In the genomic region with DNA sequence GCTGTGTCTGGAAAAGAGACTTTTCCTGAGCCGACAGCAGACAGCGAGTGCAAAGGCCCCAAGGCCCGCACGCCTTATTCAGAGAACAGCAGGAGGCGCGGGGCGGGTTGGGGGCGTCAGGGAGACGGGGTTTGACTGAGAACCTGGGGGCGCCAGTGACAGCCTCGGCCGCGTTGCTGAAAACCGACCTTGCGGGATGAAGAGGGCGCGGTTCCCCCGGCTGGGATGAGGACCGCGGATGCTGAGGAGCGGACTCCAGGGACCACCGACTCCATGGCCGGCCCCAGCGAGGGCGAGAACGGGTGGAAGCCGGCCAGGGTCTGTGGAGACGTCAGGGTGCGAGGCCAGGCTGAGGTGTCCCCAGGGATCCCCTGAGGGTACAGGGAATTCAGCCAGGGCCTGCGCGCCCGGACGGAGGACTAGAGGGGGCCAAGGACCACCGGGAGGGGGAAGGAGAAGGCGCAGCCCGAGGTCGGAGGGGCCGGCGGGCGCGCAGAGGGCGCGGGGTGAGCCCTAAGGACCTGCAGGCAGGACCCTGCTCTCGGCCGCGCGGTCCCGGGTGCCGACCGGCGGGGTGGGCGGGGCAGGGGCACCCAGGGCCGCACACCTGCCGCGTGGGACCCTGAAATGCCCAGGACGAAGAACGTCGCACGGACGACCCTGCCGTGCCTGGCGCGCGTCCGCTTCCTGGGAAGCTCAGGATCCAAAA, we compare ENCODE assay signal across 8 cellular contexts. TPM values are rescaled to one million over a fixed set of nuclear protein-coding genes. Genes with fewer than 3 reads are reported as not detected.
DNase-seq lines count a peak whose midpoint lies in the region; TF ChIP-seq lines count a peak whose summit lies in the region.

No MANE protein-coding gene starts in this region.

- no peaks in the 10 kb centered on the region for H3F3A ChIP-seq in OCI-LY1 (ENCODE audit: insufficient read depth, low read length)

- H3K79me2 ChIP-seq in OCI-LY1 (ENCODE audit: insufficient read depth, low read length), result no peaks in the 10 kb centered on the region
- peaks cover 37% of the 10 kb centered on the region for H3K79me2 ChIP-seq in fibroblast of lung (ENCODE audit: control insufficient read depth, insufficient read depth, low read length)

- peak; percentile 51 for DNase-seq in DMS53 (lab: John Stamatoyannopoulos, UW)
- DNase-seq in DMS53 treated with DMSO at 0.1 percent for 48 hours (lab: John Stamatoyannopoulos, UW; ENCODE audit: unreplicated experiment), result no peak
- DNase-seq in fibroblast of lung (ENCODE audit: low read depth in 2 of 2), result no peak
- DNase-seq in T-helper 9 cell, result no peak
- DNase-seq in occipital lobe (lab: John Stamatoyannopoulos, UW), result no peak
- DNase-seq in GDM1 (lab: John Stamatoyannopoulos, UW), result no peak

- TF ChIP-seq CTCF in OCI-LY1 (IDR thresholded peaks at IDR 0.05; ENCODE audit: low read length), result no peak
- TF ChIP-seq CTCF in fibroblast of lung (conservative IDR thresholded peaks at IDR 0.05 in 1 of 2, IDR thresholded peaks at IDR 0.05 in 1 of 2; ENCODE audit: low read depth in 1 of 2, low read length in 2 of 2), result no peak

- H3K4me1 ChIP-seq in OCI-LY1 (ENCODE audit: insufficient read depth, low read length, severe bottlenecking), result peaks cover 17% of the 10 kb centered on the region
- H3K4me1 ChIP-seq in fibroblast of lung (ENCODE audit: control insufficient read depth, extremely low read depth, insufficient read depth, low read length), result peaks cover 12% of the 10 kb centered on the region

- H3K4me3 ChIP-seq in OCI-LY1 (ENCODE audit: low read depth, low read length, poor library complexity, severe bottlenecking) (peak overlapping the region; percentile 62), fibroblast of lung (replicated peaks in 1 of 4; ENCODE audit: control extremely low read depth in 1 of 4, insufficient read depth in 1 of 4, low read depth in 3 of 4, low read length in 4 of 4) (peak overlapping the region; percentile 47 to 86 (median 74)), skin epidermis (peak overlapping the region; percentile 36 to 52 (median 47))

- no peaks in the 10 kb centered on the region for H4K20me1 ChIP-seq in OCI-LY1 (ENCODE audit: insufficient read depth, low read length)
- no peaks in the 10 kb centered on the region for H4K20me1 ChIP-seq in fibroblast of lung (ENCODE audit: control insufficient read depth, extremely low read depth, insufficient read depth, low read length)

- H3K9ac ChIP-seq in OCI-LY1 (ENCODE audit: low read length) (no peak overlapping the region; the same call in 1 of the 2 replicates), fibroblast of lung (ENCODE audit: insufficient read depth, low read length) (peak overlapping the region; percentile 75)

- H3K9me3 ChIP-seq in OCI-LY1 (ENCODE audit: low read length) (no peaks in the 10 kb centered on the region), fibroblast of lung (ENCODE audit: control insufficient read depth, insufficient read depth, low read depth, low read length) (no peaks in the 10 kb centered on the region)

- no peak overlapping the region for H2AFZ ChIP-seq in OCI-LY1 (ENCODE audit: low read length)
- peak overlapping the region; percentile 53 for H2AFZ ChIP-seq in fibroblast of lung (ENCODE audit: low read length)

- H3K27me3 ChIP-seq in OCI-LY1 (ENCODE audit: insufficient read depth, low read length), result no peaks in the 10 kb centered on the region
- no peaks in the 10 kb centered on the region for H3K27me3 ChIP-seq in fibroblast of lung (ENCODE audit: control insufficient read depth, insufficient read depth, low read length)

- H3K4me2 ChIP-seq in OCI-LY1 (ENCODE audit: low read length) (peak overlapping the region; percentile 67; the same call in 1 of the 2 replicates), fibroblast of lung (ENCODE audit: extremely low read depth, insufficient read depth, low read length) (peak overlapping the region; percentile 92)

- no peak overlapping the region for H3K27ac ChIP-seq in OCI-LY1 (ENCODE audit: low read depth, low read length, poor library complexity, severe bottlenecking)
- H3K27ac ChIP-seq in fibroblast of lung (ENCODE audit: insufficient read depth, low read length), result peak overlapping the region; percentile 80
- peak overlapping the region in 9 of 21 experiments; percentile 6 to 88 (median 70) for H3K27ac ChIP-seq in skin epidermis

- H3K36me3 ChIP-seq in OCI-LY1 (ENCODE audit: insufficient read depth, low read length), result peaks cover 6% of the 10 kb centered on the region; the same call in 1 of the 2 replicates
- H3K36me3 ChIP-seq in fibroblast of lung (ENCODE audit: control insufficient read depth, insufficient read depth, low read length), result peaks cover 5% of the 10 kb centered on the region

- H3K9me2 ChIP-seq in OCI-LY1 (ENCODE audit: low read depth, low read length), result no peaks in the 10 kb centered on the region

RNA-seq across cellular contexts. Expression of gene AHRR, which starts 0.8 kb away (rescaled TPM):
- 6.2 and 26.4 TPM in 2 replicates for total RNA-seq in fibroblast of lung
- 11.3 and 16.0 TPM in 2 replicates for polyA plus RNA-seq in fibroblast of lung
- 12.8 and 18.3 TPM in 2 replicates for polyA plus RNA-seq in fibroblast of lung (2012)
- 18.5 and 28.2 TPM in 2 replicates for polyA minus RNA-seq in fibroblast of lung (ENCODE audit: low replicate concordance)
- total RNA-seq in occipital lobe, result 1.4 TPM

RNA-seq across cellular contexts. Expression of gene PDCD6, which starts 49.2 kb away (rescaled TPM):
- 110 and 134 TPM in 2 replicates for total RNA-seq in fibroblast of lung
- 165 and 190 TPM in 2 replicates for polyA plus RNA-seq in fibroblast of lung
- 118 and 140 TPM in 2 replicates for polyA plus RNA-seq in fibroblast of lung (2012)
- 149 and 199 TPM in 2 replicates for polyA minus RNA-seq in fibroblast of lung (ENCODE audit: low replicate concordance)
- 63.9 TPM for total RNA-seq in occipital lobe
